ENCODE assay signal across 8 cellular contexts in genomic region chr12:6607751-6608591, GRCh38. TPM values are rescaled to one million over a fixed set of nuclear protein-coding genes. Genes with fewer than 3 reads are reported as not detected.
DNase-seq lines count a peak whose midpoint lies in the region; ATAC-seq and TF ChIP-seq lines count a peak whose summit lies in the region.

No MANE protein-coding gene starts in this region.

- H3K4me3 ChIP-seq in BE2C (ENCODE audit: low read depth, low read length), result 0 out of 2 replicates have a peak overlapping the region, but pooled peaks have one; percentile 3
- H3K4me3 ChIP-seq in right cardiac atrium (ENCODE audit: low read length), result no peak overlapping the region
- no peak overlapping the region for H3K4me3 ChIP-seq in skin epidermis

- H3K4me3 Mint-ChIP-seq in activated naive CD8-positive, alpha-beta T cell treated with anti-CD3 and anti-CD28 coated beads, Interleukin-2, amount 10 ng/mL, durations not matched to agents 7 days and 5 days, result no peak overlapping the region

- peaks cover 48% of the 10 kb centered on the region for H3K4me1 Mint-ChIP-seq in activated naive CD8-positive, alpha-beta T cell treated with anti-CD3 and anti-CD28 coated beads, Interleukin-2, amount 10 ng/mL, durations not matched to agents 7 days and 5 days

- 3% methylated on average over 8 of the region's 8 CpGs for whole genome bisulfite sequencing in right cardiac atrium

- no peaks in the 10 kb centered on the region for H3K9me3 ChIP-seq in BE2C
- H3K9me3 ChIP-seq in right cardiac atrium (ENCODE audit: control insufficient read depth, low read length), result no peaks in the 10 kb centered on the region

- H3K9me3 Mint-ChIP-seq in activated naive CD8-positive, alpha-beta T cell treated with anti-CD3 and anti-CD28 coated beads, Interleukin-2, amount 10 ng/mL, durations not matched to agents 7 days and 5 days, result no peaks in the 10 kb centered on the region

- intact Hi-C loops in right cardiac atrium (cut with DNase I), result no loop called here

- H3K4me1 ChIP-seq in BE2C, result peaks cover 40% of the 10 kb centered on the region
- peaks cover 20% of the 10 kb centered on the region for H3K4me1 ChIP-seq in right cardiac atrium (ENCODE audit: control insufficient read depth, insufficient read depth, low read length)

- no peak overlapping the region for H3K27ac Mint-ChIP-seq in activated naive CD8-positive, alpha-beta T cell treated with anti-CD3 and anti-CD28 coated beads, Interleukin-2, amount 10 ng/mL, durations not matched to agents 7 days and 5 days

- TF ChIP-seq CTCF in BE2C (IDR thresholded peaks at IDR 0.05; ENCODE audit: low read depth, low read length), result no peak

- POLR2A ChIA-PET in activated naive CD8-positive, alpha-beta T cell treated with anti-CD3 and anti-CD28 coated beads, Interleukin-2, amount 10 ng/mL, durations not matched to agents 7 days and 5 days (lab: Charles Lee), result interaction anchor here (0.6 to 1.8 kb wide), 13 partner anchors 24 to 243 kb away, joined by 3 to 15 read pairs (median 5); partner anchors contain the start of genes CDCA3, COPS7A, GAPDH and LAG3

- H3K27me3 Mint-ChIP-seq in activated naive CD8-positive, alpha-beta T cell treated with anti-CD3 and anti-CD28 coated beads, Interleukin-2, amount 10 ng/mL, durations not matched to agents 7 days and 5 days, result no peaks in the 10 kb centered on the region

- peak overlapping the region; percentile 69 for H3K27ac ChIP-seq in right cardiac atrium (ENCODE audit: low read length)
- H3K27ac ChIP-seq in skin epidermis, result peak overlapping the region in 18 of 21 experiments; percentile 5 to 96 (median 52)

- ATAC-seq in GM21367 (IDR thresholded peaks at IDR 0.05; ENCODE audit: unreplicated experiment) (peak; percentile 33), right cardiac atrium (peak; percentile 3 to 4), GM18858 (IDR thresholded peaks at IDR 0.05; ENCODE audit: unreplicated experiment) (no peak)
- peak; percentile 63 for ATAC-seq in activated naive CD8-positive, alpha-beta T cell treated with anti-CD3 and anti-CD28 coated beads, Interleukin-2, amount 10 ng/mL, durations not matched to agents 7 days and 5 days (ENCODE audit: low read depth)

- no peaks in the 10 kb centered on the region for H3K27me3 ChIP-seq in BE2C
- no peaks in the 10 kb centered on the region for H3K27me3 ChIP-seq in right cardiac atrium (ENCODE audit: control insufficient read depth, insufficient read depth)

- peaks cover 20% of the 10 kb centered on the region for H3K36me3 Mint-ChIP-seq in activated naive CD8-positive, alpha-beta T cell treated with anti-CD3 and anti-CD28 coated beads, Interleukin-2, amount 10 ng/mL, durations not matched to agents 7 days and 5 days

- peak; percentile 73 for DNase-seq in BE2C
- peak; percentile 91 for DNase-seq in NCI-H1092 treated with DMSO at 0.1 percent for 48 hours (lab: John Stamatoyannopoulos, UW)
- peak; percentile 73 for DNase-seq in SHP77 treated with DMSO at 0.1 percent for 48 hours (lab: John Stamatoyannopoulos, UW)
- peak; percentile 54 for DNase-seq in activated naive CD8-positive, alpha-beta T cell treated with anti-CD3 and anti-CD28 coated beads, Interleukin-2, amount 10 ng/mL, durations not matched to agents 7 days and 5 days
- DNase-seq in right cardiac atrium, result peak in 2 of 3 donors; percentile 71 to 79

- H3K36me3 ChIP-seq in BE2C, result peaks cover 28% of the 10 kb centered on the region

RNA-seq across cellular contexts. Expression of gene CHD4, which starts 0.8 kb away (rescaled TPM):
- 347 TPM for polyA plus RNA-seq in BE2C (2012; ENCODE audit: insufficient read depth, insufficient read length, low read depth)
- 100 to 1,000 TPM; 273 to 277 TPM for total RNA-seq in activated naive CD8-positive, alpha-beta T cell treated with anti-CD3 and anti-CD28 coated beads, Interleukin-2, amount 10 ng/mL, durations not matched to agents 7 days and 5 days
- total RNA-seq in right cardiac atrium, result 100 to 1,000 TPM; 138 to 165 (median 153) TPM
- 142 TPM for polyA plus RNA-seq in right cardiac atrium

RNA-seq across cellular contexts. Expression of gene LPAR5, which starts 27.8 kb away (rescaled TPM):
- 1.9 TPM for polyA plus RNA-seq in BE2C (2012; ENCODE audit: insufficient read depth, insufficient read length, low read depth)
- 10 to 100 TPM; 19.4 to 20.9 TPM for total RNA-seq in activated naive CD8-positive, alpha-beta T cell treated with anti-CD3 and anti-CD28 coated beads, Interleukin-2, amount 10 ng/mL, durations not matched to agents 7 days and 5 days
- 1 to 10 TPM; 1.1 to 2.6 (median 2.0) TPM for total RNA-seq in right cardiac atrium
- 0.86 TPM for polyA plus RNA-seq in right cardiac atrium

RNA-seq across cellular contexts. Expression of gene ACRBP, which starts 39.3 kb away (rescaled TPM):
- 2.3 TPM for polyA plus RNA-seq in BE2C (2012; ENCODE audit: insufficient read depth, insufficient read length, low read depth)
- total RNA-seq in activated naive CD8-positive, alpha-beta T cell treated with anti-CD3 and anti-CD28 coated beads, Interleukin-2, amount 10 ng/mL, durations not matched to agents 7 days and 5 days, result 1 to 10 TPM; 8.0 to 8.8 TPM
- total RNA-seq in right cardiac atrium, result 1 to 10 TPM; 1.0 to 2.1 (median 1.1) TPM
- polyA plus RNA-seq in right cardiac atrium, result 0.50 TPM

RNA-seq across cellular contexts. Expression of gene NOP2, which starts 39.9 kb away (rescaled TPM):
- polyA plus RNA-seq in BE2C (2012; ENCODE audit: insufficient read depth, insufficient read length, low read depth), result 222 TPM
- 10 to 100 TPM; 76.1 to 78.6 TPM for total RNA-seq in activated naive CD8-positive, alpha-beta T cell treated with anti-CD3 and anti-CD28 coated beads, Interleukin-2, amount 10 ng/mL, durations not matched to agents 7 days and 5 days
- total RNA-seq in right cardiac atrium, result 10 to 100 TPM; 15.1 to 27.5 (median 16.5) TPM
- 9.6 TPM for polyA plus RNA-seq in right cardiac atrium

RNA-seq across cellular contexts. Expression of gene IFFO1, which starts 52.1 kb away (rescaled TPM):
- polyA plus RNA-seq in BE2C (2012; ENCODE audit: insufficient read depth, insufficient read length, low read depth), result 129 TPM
- total RNA-seq in activated naive CD8-positive, alpha-beta T cell treated with anti-CD3 and anti-CD28 coated beads, Interleukin-2, amount 10 ng/mL, durations not matched to agents 7 days and 5 days, result 10 to 100 TPM; 35.8 to 37.5 TPM
- 10 to 100 TPM; 15.1 to 23.6 (median 19.1) TPM for total RNA-seq in right cardiac atrium
- 15.7 TPM for polyA plus RNA-seq in right cardiac atrium

Comparison
In these comparisons a context has a peak if more than half of its experiments do, and no peak if none do; other contexts are left out.
1. RNA of gene LPAR5, which starts 27.8 kb away (total RNA-seq): 19.4 to 20.9 TPM in activated naive CD8-positive, alpha-beta T cell treated with anti-CD3 and anti-CD28 coated beads, Interleukin-2, amount 10 ng/mL, durations not matched to agents 7 days and 5 days; 1.1 to 2.6 TPM in right cardiac atrium; every median in the first group is over 4 times any median in the second.
2. Peak in every context shown above with its lines, with median percentiles within 50 percentile points of each other: DNase-seq.